In genomic region chr3:169966951-169967915, GRCh38 we compare ENCODE assay signal across 1 cellular context.
TF ChIP-seq lines count a peak whose summit lies in the region.

No MANE protein-coding gene starts in this region.

TF ChIP-seq in HepG2, 621 proteins besides CTCF, POLR2A, EP300 and RAD21 (continued from another document and continues in another):
- TF ChIP-seq PCBP2 (optimal IDR thresholded peaks at IDR 0.05; ENCODE audit: low read depth, low read length, poor library complexity, severe bottlenecking) = no peak
- TF ChIP-seq ZNF780A (CRISPR knock-in tag; IDR thresholded peaks at IDR 0.05) = no peak
- no peak for TF ChIP-seq ZNF20 (CRISPR knock-in tag; IDR thresholded peaks at IDR 0.05)
- no peak for TF ChIP-seq ZNF737 (CRISPR knock-in tag; IDR thresholded peaks at IDR 0.05; ENCODE audit: borderline replicate concordance)
- TF ChIP-seq PHF20 (CRISPR knock-in tag; IDR thresholded peaks at IDR 0.05) = no peak; the same call in none of the 2 replicates
- no peak for TF ChIP-seq HES4 (CRISPR knock-in tag; IDR thresholded peaks at IDR 0.05; ENCODE audit: borderline replicate concordance)
- TF ChIP-seq SNAPC5 (CRISPR knock-in tag; IDR thresholded peaks at IDR 0.05; ENCODE audit: borderline replicate concordance) = no peak; the same call in 1 of the 2 replicates
- TF ChIP-seq CC2D1A (CRISPR knock-in tag; IDR thresholded peaks at IDR 0.05) = no peak
- TF ChIP-seq MYC (CRISPR knock-in tag; IDR thresholded peaks at IDR 0.05; ENCODE audit: borderline replicate concordance) = no peak; the same call in 1 of the 2 replicates
- no peak for TF ChIP-seq ZNF614 (CRISPR knock-in tag; IDR thresholded peaks at IDR 0.05; ENCODE audit: borderline replicate concordance)
- no peak; the same call in 1 of the 2 replicates for TF ChIP-seq KIAA2018 (CRISPR knock-in tag; IDR thresholded peaks at IDR 0.05; ENCODE audit: borderline replicate concordance)
- TF ChIP-seq ZNF333 (CRISPR knock-in tag; IDR thresholded peaks at IDR 0.05; ENCODE audit: borderline replicate concordance) = no peak
- no peak for TF ChIP-seq SYNCRIP (IDR thresholded peaks at IDR 0.05; ENCODE audit: insufficient read depth, low read depth, low read length)
- TF ChIP-seq ZNF383 (CRISPR knock-in tag; IDR thresholded peaks at IDR 0.05; ENCODE audit: borderline replicate concordance) = no peak
- 0 out of 2 replicates have a peak, but pooled peaks have one; percentile 48 for TF ChIP-seq NFATC3 (CRISPR knock-in tag; IDR thresholded peaks at IDR 0.05)
- peak; percentile 6; the same call in 1 of the 2 replicates for TF ChIP-seq KAT8 (CRISPR knock-in tag; IDR thresholded peaks at IDR 0.05)
- TF ChIP-seq ETS1 (CRISPR knock-in tag; IDR thresholded peaks at IDR 0.05) = no peak
- TF ChIP-seq MEIS2 (CRISPR knock-in tag; IDR thresholded peaks at IDR 0.05) = no peak
- TF ChIP-seq SRF (IDR thresholded peaks at IDR 0.05; ENCODE audit: low read depth, low read length) = no peak
- no peak for TF ChIP-seq ZNF235 (CRISPR knock-in tag; IDR thresholded peaks at IDR 0.05; ENCODE audit: borderline replicate concordance)
- no peak for TF ChIP-seq SP2 (CRISPR knock-in tag; IDR thresholded peaks at IDR 0.05)
- TF ChIP-seq ZSCAN5A (CRISPR knock-in tag; IDR thresholded peaks at IDR 0.05; ENCODE audit: borderline replicate concordance) = no peak; the same call in 1 of the 2 replicates
- TF ChIP-seq MATR3 (CRISPR knock-in tag; IDR thresholded peaks at IDR 0.05) = no peak
- TF ChIP-seq SP4 (CRISPR knock-in tag; IDR thresholded peaks at IDR 0.05) = no peak; the same call in 1 of the 2 replicates
- TF ChIP-seq HMG20A (CRISPR knock-in tag; IDR thresholded peaks at IDR 0.05; ENCODE audit: borderline replicate concordance) = no peak
- no peak for TF ChIP-seq ZKSCAN1 (IDR thresholded peaks at IDR 0.05; ENCODE audit: low read length)
- no peak for TF ChIP-seq POLR2G (IDR thresholded peaks at IDR 0.05; ENCODE audit: low read depth, low read length)
- TF ChIP-seq ZMYM4 (CRISPR knock-in tag; IDR thresholded peaks at IDR 0.05) = no peak
- peak; percentile 69 for TF ChIP-seq SAP130 (CRISPR knock-in tag; IDR thresholded peaks at IDR 0.05; ENCODE audit: low read depth)
- 0 out of 2 replicates have a peak, but pooled peaks have one; percentile 12 for TF ChIP-seq ZNF12 (CRISPR knock-in tag; IDR thresholded peaks at IDR 0.05)
- no peak for TF ChIP-seq NCOA5 (CRISPR knock-in tag; IDR thresholded peaks at IDR 0.05)
- no peak for TF ChIP-seq GLI4 (CRISPR knock-in tag; IDR thresholded peaks at IDR 0.05; ENCODE audit: borderline replicate concordance)
- no peak for TF ChIP-seq SNAPC4 (CRISPR knock-in tag; IDR thresholded peaks at IDR 0.05)
- TF ChIP-seq MLX (CRISPR knock-in tag; IDR thresholded peaks at IDR 0.05) = no peak
- TF ChIP-seq ZFP36L2 (CRISPR knock-in tag; IDR thresholded peaks at IDR 0.05) = no peak
- TF ChIP-seq ONECUT2 (CRISPR knock-in tag; IDR thresholded peaks at IDR 0.05) = no peak
- TF ChIP-seq PRDM4 (CRISPR knock-in tag; IDR thresholded peaks at IDR 0.05; ENCODE audit: borderline replicate concordance) = no peak
- no peak for TF ChIP-seq ZNF577 (CRISPR knock-in tag; IDR thresholded peaks at IDR 0.05; ENCODE audit: borderline replicate concordance, low read depth)
